Comparison of ENCODE assay signal across 1 cellular context in the genomic region with DNA sequence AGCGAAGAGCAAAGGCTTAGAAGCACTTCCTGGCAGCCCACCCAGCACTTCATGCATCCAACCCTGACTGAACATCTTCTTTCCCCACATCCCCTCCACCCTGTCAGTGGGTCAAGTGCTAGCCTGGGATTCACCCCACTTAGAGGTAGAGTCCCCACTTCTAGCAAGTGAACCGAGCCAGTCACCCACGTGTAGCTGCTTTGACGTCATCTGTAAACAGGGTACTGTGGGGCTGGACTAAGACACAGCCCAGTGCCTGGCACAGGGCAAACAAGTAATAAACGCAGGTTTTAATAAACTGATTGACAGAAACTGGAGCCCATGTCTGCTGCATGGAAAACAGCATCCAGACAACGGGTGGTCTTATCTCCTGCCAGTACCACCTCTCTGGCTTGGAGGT.
A peak's percentile ranks its signal among the peaks of the same experiment; 100 is the strongest.
TF ChIP-seq lines count a peak whose summit lies in the region.

No MANE protein-coding gene starts in this region.

TF ChIP-seq in GM12878, 131 proteins besides CTCF, POLR2A, EP300 and RAD21 (continued from another document):
- peak in 1 of 2 experiments; percentile 8; a peak in 1 of 4 replicates for TF ChIP-seq BHLHE40 (IDR thresholded peaks at IDR 0.05; ENCODE audit: borderline replicate concordance in 1 of 2, low read depth in 2 of 2, low read length in 1 of 2)
- TF ChIP-seq RCOR1 (conservative IDR thresholded peaks at IDR 0.05; ENCODE audit: low read depth, low read length), result no peak
- no peak for TF ChIP-seq NFIC (IDR thresholded peaks at IDR 0.05; ENCODE audit: low read depth, low read length)
- no peak for TF ChIP-seq GABPA (IDR thresholded peaks at IDR 0.05; ENCODE audit: low read depth)
- TF ChIP-seq MYB (IDR thresholded peaks at IDR 0.05; ENCODE audit: borderline replicate concordance, low read depth, low read length), result no peak
- no peak for TF ChIP-seq CHD2 (IDR thresholded peaks at IDR 0.05; ENCODE audit: borderline replicate concordance, low read depth, low read length)
- no peak for TF ChIP-seq POLR2AphosphoS2 (IDR thresholded peaks at IDR 0.05; ENCODE audit: low read depth, low read length)
TF ChIP-seq in GM12878: peak in this region for 6.
